1 cellular context compared by ENCODE assay signal in genomic region chr5:142922223-142922952, GRCh38.
TF ChIP-seq lines count a peak whose summit lies in the region.

No MANE protein-coding gene starts in this region.

TF ChIP-seq in HepG2, 621 proteins besides CTCF, POLR2A, EP300 and RAD21 (continued from another document and continues in another):
- TF ChIP-seq, protein P1, sequence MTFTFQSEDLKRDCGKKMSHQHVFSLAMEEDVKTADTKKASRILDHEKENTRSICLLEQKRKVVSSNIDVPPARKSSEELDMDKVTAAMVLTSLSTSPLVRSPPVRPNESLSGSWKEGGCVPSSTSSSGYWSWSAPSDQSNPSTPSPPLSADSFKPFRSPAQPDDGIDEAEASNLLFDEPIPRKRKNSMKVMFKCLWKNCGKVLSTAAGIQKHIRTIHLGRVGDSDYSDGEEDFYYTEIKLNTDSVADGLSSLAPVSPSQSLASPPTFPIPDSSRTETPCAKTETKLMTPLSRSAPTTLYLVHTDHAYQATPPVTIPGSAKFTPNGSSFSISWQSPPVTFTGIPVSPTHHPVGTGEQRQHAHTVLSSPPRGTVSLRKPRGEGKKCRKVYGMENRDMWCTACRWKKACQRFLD (CRISPR knock-in tag; IDR thresholded peaks at IDR 0.05; ENCODE audit: borderline replicate concordance): no peak
- TF ChIP-seq ZSCAN5A (CRISPR knock-in tag; IDR thresholded peaks at IDR 0.05; ENCODE audit: borderline replicate concordance): no peak
- TF ChIP-seq, protein P2, sequence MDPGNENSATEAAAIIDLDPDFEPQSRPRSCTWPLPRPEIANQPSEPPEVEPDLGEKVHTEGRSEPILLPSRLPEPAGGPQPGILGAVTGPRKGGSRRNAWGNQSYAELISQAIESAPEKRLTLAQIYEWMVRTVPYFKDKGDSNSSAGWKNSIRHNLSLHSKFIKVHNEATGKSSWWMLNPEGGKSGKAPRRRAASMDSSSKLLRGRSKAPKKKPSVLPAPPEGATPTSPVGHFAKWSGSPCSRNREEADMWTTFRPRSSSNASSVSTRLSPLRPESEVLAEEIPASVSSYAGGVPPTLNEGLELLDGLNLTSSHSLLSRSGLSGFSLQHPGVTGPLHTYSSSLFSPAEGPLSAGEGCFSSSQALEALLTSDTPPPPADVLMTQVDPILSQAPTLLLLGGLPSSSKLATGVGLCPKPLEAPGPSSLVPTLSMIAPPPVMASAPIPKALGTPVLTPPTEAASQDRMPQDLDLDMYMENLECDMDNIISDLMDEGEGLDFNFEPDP (CRISPR knock-in tag; conservative IDR thresholded peaks at IDR 0.05): no peak
- TF ChIP-seq ZFX (CRISPR knock-in tag; IDR thresholded peaks at IDR 0.05; ENCODE audit: low read depth): 0 out of 2 replicates have a peak, but pooled peaks have one; percentile 15
- TF ChIP-seq PBX3 (CRISPR knock-in tag; IDR thresholded peaks at IDR 0.05; ENCODE audit: borderline replicate concordance): no peak
- peak; percentile 85 for TF ChIP-seq RCOR2 (CRISPR knock-in tag; IDR thresholded peaks at IDR 0.05)
- TF ChIP-seq MAF1 (CRISPR knock-in tag; IDR thresholded peaks at IDR 0.05; ENCODE audit: borderline replicate concordance): no peak
- TF ChIP-seq MATR3 (CRISPR knock-in tag; IDR thresholded peaks at IDR 0.05): no peak
- TF ChIP-seq KDM6A (CRISPR knock-in tag; IDR thresholded peaks at IDR 0.05; ENCODE audit: low read depth): peak; percentile 74; the same call in 1 of the 2 replicates
- no peak for TF ChIP-seq CC2D1A (CRISPR knock-in tag; IDR thresholded peaks at IDR 0.05)
- no peak for TF ChIP-seq SUZ12 (IDR thresholded peaks at IDR 0.05; ENCODE audit: low read depth, low read length)
- TF ChIP-seq PPARG (CRISPR knock-in tag; conservative IDR thresholded peaks at IDR 0.05): peak; percentile 98
- TF ChIP-seq, protein P3, sequence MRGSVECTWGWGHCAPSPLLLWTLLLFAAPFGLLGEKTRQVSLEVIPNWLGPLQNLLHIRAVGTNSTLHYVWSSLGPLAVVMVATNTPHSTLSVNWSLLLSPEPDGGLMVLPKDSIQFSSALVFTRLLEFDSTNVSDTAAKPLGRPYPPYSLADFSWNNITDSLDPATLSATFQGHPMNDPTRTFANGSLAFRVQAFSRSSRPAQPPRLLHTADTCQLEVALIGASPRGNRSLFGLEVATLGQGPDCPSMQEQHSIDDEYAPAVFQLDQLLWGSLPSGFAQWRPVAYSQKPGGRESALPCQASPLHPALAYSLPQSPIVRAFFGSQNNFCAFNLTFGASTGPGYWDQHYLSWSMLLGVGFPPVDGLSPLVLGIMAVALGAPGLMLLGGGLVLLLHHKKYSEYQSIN (CRISPR knock-in tag; IDR thresholded peaks at IDR 0.05; ENCODE audit: borderline replicate concordance): no peak
- peak in 1 of 2 experiments; percentile 75; a peak in 2 of 4 replicates for TF ChIP-seq REST (IDR thresholded peaks at IDR 0.05; ENCODE audit: borderline replicate concordance in 1 of 2, low read depth in 1 of 2, low read length in 2 of 2)
- no peak for TF ChIP-seq ZNF879 (CRISPR knock-in tag; IDR thresholded peaks at IDR 0.05)
- peak; percentile 54; the same call in 1 of the 2 replicates for TF ChIP-seq HOXA3 (CRISPR knock-in tag; IDR thresholded peaks at IDR 0.05)
- no peak for TF ChIP-seq MAFG (CRISPR knock-in tag; IDR thresholded peaks at IDR 0.05)
- TF ChIP-seq ZC3H13 (CRISPR knock-in tag; IDR thresholded peaks at IDR 0.05): no peak
- no peak for TF ChIP-seq ZNF431 (CRISPR knock-in tag; IDR thresholded peaks at IDR 0.05; ENCODE audit: borderline replicate concordance, low read depth)
- TF ChIP-seq MAFK (conservative IDR thresholded peaks at IDR 0.05 in 1 of 2, IDR thresholded peaks at IDR 0.05 in 1 of 2; ENCODE audit: low read length in 2 of 2): no peak
- TF ChIP-seq, protein P4, sequence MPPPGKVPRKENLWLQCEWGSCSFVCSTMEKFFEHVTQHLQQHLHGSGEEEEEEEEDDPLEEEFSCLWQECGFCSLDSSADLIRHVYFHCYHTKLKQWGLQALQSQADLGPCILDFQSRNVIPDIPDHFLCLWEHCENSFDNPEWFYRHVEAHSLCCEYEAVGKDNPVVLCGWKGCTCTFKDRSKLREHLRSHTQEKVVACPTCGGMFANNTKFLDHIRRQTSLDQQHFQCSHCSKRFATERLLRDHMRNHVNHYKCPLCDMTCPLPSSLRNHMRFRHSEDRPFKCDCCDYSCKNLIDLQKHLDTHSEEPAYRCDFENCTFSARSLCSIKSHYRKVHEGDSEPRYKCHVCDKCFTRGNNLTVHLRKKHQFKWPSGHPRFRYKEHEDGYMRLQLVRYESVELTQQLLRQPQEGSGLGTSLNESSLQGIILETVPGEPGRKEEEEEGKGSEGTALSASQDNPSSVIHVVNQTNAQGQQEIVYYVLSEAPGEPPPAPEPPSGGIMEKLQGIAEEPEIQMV (CRISPR knock-in tag; IDR thresholded peaks at IDR 0.05; ENCODE audit: low read depth): no peak
- TF ChIP-seq ZBTB42 (CRISPR knock-in tag; IDR thresholded peaks at IDR 0.05): no peak
- 0 out of 2 replicates have a peak, but pooled peaks have one; percentile 33 for TF ChIP-seq HOXD1 (CRISPR knock-in tag; IDR thresholded peaks at IDR 0.05)
- TF ChIP-seq, protein P5, sequence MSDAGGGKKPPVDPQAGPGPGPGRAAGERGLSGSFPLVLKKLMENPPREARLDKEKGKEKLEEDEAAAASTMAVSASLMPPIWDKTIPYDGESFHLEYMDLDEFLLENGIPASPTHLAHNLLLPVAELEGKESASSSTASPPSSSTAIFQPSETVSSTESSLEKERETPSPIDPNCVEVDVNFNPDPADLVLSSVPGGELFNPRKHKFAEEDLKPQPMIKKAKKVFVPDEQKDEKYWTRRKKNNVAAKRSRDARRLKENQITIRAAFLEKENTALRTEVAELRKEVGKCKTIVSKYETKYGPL (CRISPR knock-in tag; IDR thresholded peaks at IDR 0.05): peak; percentile 95
- TF ChIP-seq NR2C2 (CRISPR knock-in tag; IDR thresholded peaks at IDR 0.05; ENCODE audit: borderline replicate concordance): no peak
- TF ChIP-seq ZFP1 (CRISPR knock-in tag; IDR thresholded peaks at IDR 0.05): no peak
- TF ChIP-seq ZNF609 (CRISPR knock-in tag; IDR thresholded peaks at IDR 0.05; ENCODE audit: borderline replicate concordance): peak; percentile 92
- peak; percentile 95 for TF ChIP-seq TBL1XR1 (IDR thresholded peaks at IDR 0.05; ENCODE audit: borderline replicate concordance, low read length, partially characterized antibody)
- no peak for TF ChIP-seq ZMYM3 (CRISPR knock-in tag; IDR thresholded peaks at IDR 0.05)
- no peak for TF ChIP-seq THYN1 (CRISPR knock-in tag; IDR thresholded peaks at IDR 0.05; ENCODE audit: borderline replicate concordance, low read depth)
- no peak for TF ChIP-seq SETDB1 (CRISPR knock-in tag; IDR thresholded peaks at IDR 0.05; ENCODE audit: borderline replicate concordance)
- no peak for TF ChIP-seq SMAD1 (CRISPR knock-in tag; IDR thresholded peaks at IDR 0.05; ENCODE audit: borderline replicate concordance, low read depth)
- TF ChIP-seq SMC3 (IDR thresholded peaks at IDR 0.05; ENCODE audit: low read length): no peak
- TF ChIP-seq HNRNPK (IDR thresholded peaks at IDR 0.05; ENCODE audit: low read depth, low read length, poor library complexity, severe bottlenecking): peak; percentile 24
- TF ChIP-seq TRAFD1 (CRISPR knock-in tag; IDR thresholded peaks at IDR 0.05; ENCODE audit: borderline replicate concordance): no peak
- no peak for TF ChIP-seq ZFP90 (CRISPR knock-in tag; IDR thresholded peaks at IDR 0.05; ENCODE audit: borderline replicate concordance)
- TF ChIP-seq HNRNPH1 (optimal IDR thresholded peaks at IDR 0.05; ENCODE audit: low read depth, low read length): no peak
- TF ChIP-seq ZNF839 (CRISPR knock-in tag; IDR thresholded peaks at IDR 0.05; ENCODE audit: borderline replicate concordance): no peak
- TF ChIP-seq KLF6 (CRISPR knock-in tag; IDR thresholded peaks at IDR 0.05): no peak
- TF ChIP-seq ZNF567 (CRISPR knock-in tag; IDR thresholded peaks at IDR 0.05; ENCODE audit: borderline replicate concordance): no peak
- no peak for TF ChIP-seq TEAD2 (CRISPR knock-in tag; IDR thresholded peaks at IDR 0.05)
- TF ChIP-seq, protein P6, sequence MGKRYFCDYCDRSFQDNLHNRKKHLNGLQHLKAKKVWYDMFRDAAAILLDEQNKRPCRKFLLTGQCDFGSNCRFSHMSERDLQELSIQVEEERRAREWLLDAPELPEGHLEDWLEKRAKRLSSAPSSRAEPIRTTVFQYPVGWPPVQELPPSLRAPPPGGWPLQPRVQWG (CRISPR knock-in tag; IDR thresholded peaks at IDR 0.05; ENCODE audit: borderline replicate concordance, low read depth): no peak
- TF ChIP-seq BORCS8-MEF2B (CRISPR knock-in tag; IDR thresholded peaks at IDR 0.05): no peak
